ENCODE assay signal across 8 cellular contexts in genomic region chr19:10871711-10872550, GRCh38. TPM values are rescaled to one million over a fixed set of nuclear protein-coding genes. Genes with fewer than 3 reads are reported as not detected.
A peak's percentile ranks its signal among the peaks of the same experiment; 100 is the strongest.
DNase-seq lines count a peak whose midpoint lies in the region; ATAC-seq and TF ChIP-seq lines count a peak whose summit lies in the region.

No MANE protein-coding gene starts in this region.

- H2AFZ ChIP-seq in Karpas-422 (ENCODE audit: low read length) (no peak overlapping the region), neuronal stem cell (ENCODE audit: low read length) (peak overlapping the region; percentile 85)

- H3K27ac ChIP-seq in Karpas-422 (ENCODE audit: low read length) (peak overlapping the region; percentile 86), neuronal stem cell (replicated peaks; ENCODE audit: low read length) (peak overlapping the region; percentile 79)

- H3K27me3 Mint-ChIP-seq in activated T-cell treated with anti-CD3 and anti-CD28 coated beads, Interleukin-2, amount 50 U/mL, for 4 hours (ENCODE audit: low read depth): no peaks in the 10 kb centered on the region

- peak overlapping the region; percentile 85 for H3K23ac ChIP-seq in neuronal stem cell (ENCODE audit: low read depth, low read length, poor library complexity)

- H3K36me3 ChIP-seq in Karpas-422 (ENCODE audit: insufficient read depth, low read length) (0 out of 2 replicates have a peak, but pooled peaks cover 3% of the 10 kb centered on the region), neuronal stem cell (replicated peaks in 1 of 2; ENCODE audit: control insufficient read depth in 2 of 2, insufficient read depth in 2 of 2, low read length in 2 of 2) (peaks cover 0 to 21% of the 10 kb centered on the region in 2 donors)

- H3K4me2 ChIP-seq in Karpas-422 (ENCODE audit: low read depth, low read length, poor library complexity, severe bottlenecking) (peak overlapping the region; percentile 99), neuronal stem cell (ENCODE audit: insufficient read depth, low read length, poor library complexity, severe bottlenecking) (peak overlapping the region; percentile 73)

- DNase-seq in Ammon's horn (ENCODE audit: low spot score) (peak; percentile 36), Karpas-422 (peak; percentile 79), fibroblast of villous mesenchyme (ENCODE audit: low read depth) (no peak), neuronal stem cell (ENCODE audit: low spot score) (no peak), NCI-H526 treated with DMSO at 0.1 percent for 48 hours (lab: John Stamatoyannopoulos, UW) (no peak), KBM-7 (no peak)
- peak; percentile 31 for DNase-seq in activated T-cell treated with anti-CD3 and anti-CD28 coated beads, Interleukin-2, amount 50 U/mL, for 4 hours

- H3K9ac ChIP-seq in Karpas-422 (ENCODE audit: low read length): peak overlapping the region; percentile 99
- H3K9ac ChIP-seq in neuronal stem cell (ENCODE audit: low read depth, low read length, poor library complexity): peak overlapping the region; percentile 99

- ATAC-seq in GM19372 (IDR thresholded peaks at IDR 0.05; ENCODE audit: low read depth, unreplicated experiment): peak; percentile 9
- peak; percentile 1 to 2 for ATAC-seq in activated T-cell treated with anti-CD3 and anti-CD28 coated beads, Interleukin-2, amount 50 U/mL, for 4 hours

- H2BK15ac ChIP-seq in neuronal stem cell (ENCODE audit: low read length): peak overlapping the region; percentile 81

- no peaks in the 10 kb centered on the region for H3K36me3 Mint-ChIP-seq in activated T-cell treated with anti-CD3 and anti-CD28 coated beads, Interleukin-2, amount 50 U/mL, for 4 hours (ENCODE audit: insufficient read depth)

- no peak overlapping the region for H4K8ac ChIP-seq in neuronal stem cell (ENCODE audit: low read depth, low read length)

- peaks cover 30% of the 10 kb centered on the region for H3K4me1 Mint-ChIP-seq in activated T-cell treated with anti-CD3 and anti-CD28 coated beads, Interleukin-2, amount 50 U/mL, for 4 hours (ENCODE audit: low read depth)

- WGBS in neuronal stem cell (ENCODE audit: extremely low coverage in 2 of 2, insufficient read length in 2 of 2, insufficient replicate concordance in 1 of 2), 2 donors: no CpG with 5 or more reads among the region's 91 CpGs

- no peaks in the 10 kb centered on the region for H3K9me2 ChIP-seq in Karpas-422 (replicated peaks; ENCODE audit: insufficient read depth, low read length)

- H3K18ac ChIP-seq in neuronal stem cell (ENCODE audit: low read length): peak overlapping the region; percentile 98

- H4K91ac ChIP-seq in neuronal stem cell (ENCODE audit: low read depth, low read length, poor library complexity): peak overlapping the region; percentile 85

- peaks cover 68% of the 10 kb centered on the region for H3K4me1 ChIP-seq in Karpas-422 (ENCODE audit: low read length)
- H3K4me1 ChIP-seq in neuronal stem cell (ENCODE audit: control insufficient read depth in 2 of 2, insufficient read depth in 1 of 2, low read depth in 1 of 2, low read length in 2 of 2): peaks cover 8 to 9% of the 10 kb centered on the region in 2 donors

- H2BK5ac ChIP-seq in neuronal stem cell (ENCODE audit: low read length): peak overlapping the region; percentile 93

- TF ChIP-seq CTCF in fibroblast of villous mesenchyme (IDR thresholded peaks at IDR 0.05; ENCODE audit: insufficient read depth, low read depth, low read length): peak; percentile 12

- no peak overlapping the region for H3K4ac ChIP-seq in neuronal stem cell (ENCODE audit: low read length)

- H3K14ac ChIP-seq in neuronal stem cell (ENCODE audit: low read length): peak overlapping the region; percentile 56

- H2BK12ac ChIP-seq in neuronal stem cell (ENCODE audit: low read length): no peak overlapping the region

- H3K27me3 ChIP-seq in Karpas-422 (ENCODE audit: low read length): no peaks in the 10 kb centered on the region
- H3K27me3 ChIP-seq in neuronal stem cell (ENCODE audit: control insufficient read depth in 3 of 3, insufficient read depth in 3 of 3, low read depth in 1 of 3, low read length in 3 of 3): no peaks in the 10 kb centered on the region

- H3K4me3 Mint-ChIP-seq in activated T-cell treated with anti-CD3 and anti-CD28 coated beads, Interleukin-2, amount 50 U/mL, for 4 hours: peak overlapping the region; percentile 88

- peak overlapping the region; percentile 94 for H3K4me3 ChIP-seq in Karpas-422 (ENCODE audit: low read length)
- H3K4me3 ChIP-seq in fibroblast of villous mesenchyme (ENCODE audit: low read depth, low read length): peak overlapping the region; percentile 93
- peak overlapping the region; percentile 98 to 99 for H3K4me3 ChIP-seq in neuronal stem cell (ENCODE audit: low read length in 2 of 2)

- H3K9me3 ChIP-seq in Karpas-422 (ENCODE audit: low read length) (no peaks in the 10 kb centered on the region), neuronal stem cell (replicated peaks in 1 of 2; ENCODE audit: control insufficient read depth in 2 of 2, insufficient read depth in 1 of 2, low read depth in 1 of 2, low read length in 2 of 2) (no peaks in the 10 kb centered on the region)

- in situ Hi-C loops in KBM-7 (cut with MboI; ENCODE audit: low pct_unique_long_range_greater_than_20kb, low sequenced_read_pairs): no loop called here

- no peak overlapping the region for H2BK120ac ChIP-seq in neuronal stem cell (ENCODE audit: low read depth, low read length)

- peak overlapping the region; percentile 94 for H2AK5ac ChIP-seq in neuronal stem cell (ENCODE audit: low read depth, low read length)

- no peaks in the 10 kb centered on the region for H3K9me3 Mint-ChIP-seq in activated T-cell treated with anti-CD3 and anti-CD28 coated beads, Interleukin-2, amount 50 U/mL, for 4 hours

- H3K79me2 ChIP-seq in Karpas-422 (ENCODE audit: low read length): peaks cover 51% of the 10 kb centered on the region

- peaks cover 12% of the 10 kb centered on the region for H3K79me1 ChIP-seq in neuronal stem cell (ENCODE audit: low read depth, low read length)

- no peaks in the 10 kb centered on the region for H4K20me1 ChIP-seq in Karpas-422 (ENCODE audit: insufficient read depth, low read depth, low read length)

RNA-seq across cellular contexts. Expression of gene CARM1, which starts 0.6 kb away (rescaled TPM):
- 32.7 and 38.2 TPM in 2 replicates for total RNA-seq in Karpas-422 (2014; rRNA removed; shearing (Covaris generic); ENCODE audit: low replicate concordance)
- total RNA-seq in activated T-cell treated with anti-CD3 and anti-CD28 coated beads, Interleukin-2, amount 50 U/mL, for 4 hours: 10 to 100 TPM; 74.2 to 86.7 (median 75.5) TPM
- 38.0 and 40.6 TPM in 2 replicates for total RNA-seq in fibroblast of villous mesenchyme
- polyA plus RNA-seq in neuronal stem cell (2013, experiment 1 of 2): 119 TPM
- 114 TPM for polyA plus RNA-seq in neuronal stem cell (2013, experiment 2 of 2)

RNA-seq across cellular contexts. Expression of gene C19orf38, which starts 23.7 kb away (rescaled TPM):
- total RNA-seq in Karpas-422 (2014; rRNA removed; shearing (Covaris generic); ENCODE audit: low replicate concordance): 6.1 and 12.9 TPM in 2 replicates
- under 1 TPM in 2 of 3 donors, not detected in 1; 0.55 to 0.99 TPM for total RNA-seq in activated T-cell treated with anti-CD3 and anti-CD28 coated beads, Interleukin-2, amount 50 U/mL, for 4 hours
- 0.43 TPM in 1 of 2 replicates, not detected in the other for total RNA-seq in fibroblast of villous mesenchyme
- polyA plus RNA-seq in neuronal stem cell (2013, experiment 1 of 2): 0.15 TPM
- polyA plus RNA-seq in neuronal stem cell (2013, experiment 2 of 2): 0.14 TPM

RNA-seq across cellular contexts. Expression of gene TMED1, which starts 35.9 kb away (rescaled TPM):
- 10.2 and 24.4 TPM in 2 replicates for total RNA-seq in Karpas-422 (2014; rRNA removed; shearing (Covaris generic); ENCODE audit: low replicate concordance)
- 10 to 100 TPM; 16.8 to 19.1 (median 17.6) TPM for total RNA-seq in activated T-cell treated with anti-CD3 and anti-CD28 coated beads, Interleukin-2, amount 50 U/mL, for 4 hours
- total RNA-seq in fibroblast of villous mesenchyme: 46.6 and 48.3 TPM in 2 replicates
- polyA plus RNA-seq in neuronal stem cell (2013, experiment 1 of 2): 32.4 TPM
- 32.9 TPM for polyA plus RNA-seq in neuronal stem cell (2013, experiment 2 of 2)

RNA-seq across cellular contexts. Expression of gene YIPF2, which starts 56.5 kb away (rescaled TPM):
- 26.8 and 45.6 TPM in 2 replicates for total RNA-seq in Karpas-422 (2014; rRNA removed; shearing (Covaris generic); ENCODE audit: low replicate concordance)
- 10 to 100 TPM; 37.4 to 50.9 (median 47.5) TPM for total RNA-seq in activated T-cell treated with anti-CD3 and anti-CD28 coated beads, Interleukin-2, amount 50 U/mL, for 4 hours
- 112 and 128 TPM in 2 replicates for total RNA-seq in fibroblast of villous mesenchyme
- polyA plus RNA-seq in neuronal stem cell (2013, experiment 1 of 2): 28.4 TPM
- 27.5 TPM for polyA plus RNA-seq in neuronal stem cell (2013, experiment 2 of 2)

RNA-seq across cellular contexts. Expression of gene TIMM29, which starts 56.7 kb away (rescaled TPM):
- 16.5 and 28.1 TPM in 2 replicates for total RNA-seq in Karpas-422 (2014; rRNA removed; shearing (Covaris generic); ENCODE audit: low replicate concordance)
- 10 to 100 TPM; 23.2 to 29.5 (median 24.4) TPM for total RNA-seq in activated T-cell treated with anti-CD3 and anti-CD28 coated beads, Interleukin-2, amount 50 U/mL, for 4 hours
- total RNA-seq in fibroblast of villous mesenchyme: 38.7 and 41.0 TPM in 2 replicates
- 19.1 TPM for polyA plus RNA-seq in neuronal stem cell (2013, experiment 1 of 2)
- polyA plus RNA-seq in neuronal stem cell (2013, experiment 2 of 2): 19.4 TPM

Comparison
In these comparisons a context has a peak if more than half of its experiments do, and no peak if none do; other contexts are left out.
1. DNase-seq: peak in Ammon's horn (single experiment), Karpas-422 (single experiment) and activated T-cell treated with anti-CD3 and anti-CD28 coated beads, Interleukin-2, amount 50 U/mL, for 4 hours (single experiment); none in fibroblast of villous mesenchyme (single experiment), neuronal stem cell (single experiment), NCI-H526 treated with DMSO at 0.1 percent for 48 hours (single experiment) and KBM-7 (single experiment).
2. Peak in every context shown above with its lines, with median percentiles within 50 percentile points of each other: H3K4me3 ChIP-seq.